Comparison of ENCODE assay signal across 32 cellular contexts in genomic region chr2:18369750-18370149, GRCh38.
DNase-seq lines count a peak whose midpoint lies in the region; ATAC-seq, FAIRE-seq and TF ChIP-seq lines count a peak whose summit lies in the region.
"Had no signal": no experiment of that assay in that cellular context is flagged by ENCODE, and none has a peak within 500 bp of the region (broad histone marks: within the 10 kb centered on the region; RNA-seq: fewer than 3 reads in every experiment).

No MANE protein-coding gene starts in this region.

- no peaks in the 10 kb centered on the region for H4K20me1 ChIP-seq in MM.1S (ENCODE audit: insufficient read depth, low read length)
- no peaks in the 10 kb centered on the region for H4K20me1 ChIP-seq in H9 (ENCODE audit: control insufficient read depth, insufficient read depth, insufficient read length)
- H4K20me1 ChIP-seq: BLaER1 had no signal

- H3K4me1 ChIP-seq in MM.1S (ENCODE audit: low read length) (peaks cover 29% of the 10 kb centered on the region), H9 (ENCODE audit: insufficient read depth, low read length) (no peaks in the 10 kb centered on the region)
- H3K4me1 ChIP-seq: BLaER1, Caco-2, left lung had no signal

- H3K9ac ChIP-seq in MM.1S (ENCODE audit: low read length) (no peak overlapping the region), H9 (ENCODE audit: extremely low read depth, insufficient read length, low read length) (no peak overlapping the region)
- H3K9ac ChIP-seq: BLaER1 had no signal

- no peak overlapping the region for H3K18ac ChIP-seq in H9 (ENCODE audit: insufficient read length, low read depth, low read length)

- ATAC-seq in HG03457 (IDR thresholded peaks at IDR 0.05; ENCODE audit: unreplicated experiment) = no peak
- ATAC-seq: activated T-cell treated with anti-CD3 and anti-CD28 coated beads, Interleukin-2, amount 50 U/mL, for 72 hours; HCT116; left lung had no signal

- no peaks in the 10 kb centered on the region for H3K9me3 Mint-ChIP-seq in H9
- H3K9me3 Mint-ChIP-seq: activated T-cell treated with anti-CD3 and anti-CD28 coated beads, Interleukin-2, amount 50 U/mL, for 72 hours had no signal

- no peaks in the 10 kb centered on the region for H3K4me1 Mint-ChIP-seq in H9
- H3K4me1 Mint-ChIP-seq: immature natural killer cell had no signal

- no peak overlapping the region for H3T11ph ChIP-seq in H9 (ENCODE audit: low read length)

- H3K9me3 ChIP-seq in MM.1S (replicated peaks; ENCODE audit: insufficient read depth, low read length) = no peaks in the 10 kb centered on the region
- H3K9me3 ChIP-seq in H9 (ENCODE audit: control insufficient read depth, low read depth, low read length) = no peaks in the 10 kb centered on the region
- H3K9me3 ChIP-seq: BLaER1, Caco-2, left lung, neutrophil, suprapubic skin had no signal

- no peak overlapping the region for H2BK20ac ChIP-seq in H9 (ENCODE audit: low read depth, low read length, poor library complexity, severe bottlenecking)

- no peak overlapping the region for H3K4me3 ChIP-seq in MM.1S (ENCODE audit: low read length)
- H3K4me3 ChIP-seq in bronchial epithelial cell (ENCODE audit: low read depth, low read length) = no peak overlapping the region
- H3K4me3 ChIP-seq: BLaER1, left lung, smooth muscle cell, suprapubic skin had no signal

- no peaks in the 10 kb centered on the region for H3K36me3 Mint-ChIP-seq in H9 (ENCODE audit: insufficient read depth in 1 of 3, low read depth in 3 of 3)
- H3K36me3 Mint-ChIP-seq: immature natural killer cell had no signal

- no peak overlapping the region for H2AFZ ChIP-seq in MM.1S (ENCODE audit: low read length)
- no peak overlapping the region for H2AFZ ChIP-seq in H9 (ENCODE audit: low read length)

- peaks cover 6% of the 10 kb centered on the region; the same call in 1 of the 2 replicates for H3F3A ChIP-seq in MM.1S (ENCODE audit: insufficient read depth, low read length)

- no peak overlapping the region for H2BK120ac ChIP-seq in H9 (ENCODE audit: low read depth, low read length, poor library complexity, severe bottlenecking)

- H3K27ac Mint-ChIP-seq in H9 = no peak overlapping the region
- H3K27ac Mint-ChIP-seq: activated T-cell treated with anti-CD3 and anti-CD28 coated beads, Interleukin-2, amount 50 U/mL, for 72 hours; immature natural killer cell had no signal

- H3K79me2 ChIP-seq in MM.1S (ENCODE audit: low read length) (no peaks in the 10 kb centered on the region), H9 (ENCODE audit: insufficient read depth, low read length) (no peaks in the 10 kb centered on the region)

- no peaks in the 10 kb centered on the region for H3K27me3 Mint-ChIP-seq in H9 (ENCODE audit: low read depth)

- H4K91ac ChIP-seq in H9 (ENCODE audit: insufficient read length, low read depth, low read length) = no peak overlapping the region

- H2BK12ac ChIP-seq in H9 (ENCODE audit: insufficient read length, low read depth, low read length) = no peak overlapping the region

- TF ChIP-seq CTCF in MM.1S (IDR thresholded peaks at IDR 0.05; ENCODE audit: low read length) (no peak), bronchial epithelial cell (IDR thresholded peaks at IDR 0.05; ENCODE audit: insufficient read depth, low read length, severe bottlenecking) (no peak), H9 (conservative IDR thresholded peaks at IDR 0.05) (no peak)

- H3K27me3 ChIP-seq in MM.1S (replicated peaks; ENCODE audit: insufficient read depth, low read length) (no peaks in the 10 kb centered on the region), bronchial epithelial cell (ENCODE audit: control insufficient read depth, insufficient read depth, low read length) (no peaks in the 10 kb centered on the region), H9 (ENCODE audit: insufficient read depth, low read length) (no peaks in the 10 kb centered on the region)
- H3K27me3 ChIP-seq: BLaER1, left lung, neutrophil, suprapubic skin had no signal

- no peaks in the 10 kb centered on the region for H3K36me3 ChIP-seq in MM.1S (replicated peaks; ENCODE audit: insufficient read depth, low read length)
- H3K36me3 ChIP-seq in bronchial epithelial cell (ENCODE audit: control insufficient read depth, insufficient read depth, low read length) = no peaks in the 10 kb centered on the region
- H3K36me3 ChIP-seq: BLaER1, left lung, neutrophil, suprapubic skin had no signal

- H2BK15ac ChIP-seq in H9 (ENCODE audit: low read depth, low read length) = no peak overlapping the region

- no peak overlapping the region for H4K8ac ChIP-seq in H9 (replicated peaks; ENCODE audit: insufficient read length, low read depth, low read length)

- DNase-seq in EL (peak; percentile 47), MM.1S (no peak), bronchial epithelial cell (ENCODE audit: low read depth) (peak; percentile 63), non-pigmented ciliary epithelial cell (ENCODE audit: low read depth) (peak; percentile 37), A172 (ENCODE audit: low spot score) (no peak), NCI-H2107 (lab: John Stamatoyannopoulos, UW) (no peak), H9 (no peak)
- DNase-seq: activated CD4-positive, alpha-beta T cell treated with anti-CD3 and anti-CD28 coated beads for 48 hours; activated naive CD4-positive, alpha-beta T cell treated with Interleukin-2 at 50 U/mL for 16 hours; activated T-cell treated with anti-CD3 and anti-CD28 coated beads, Interleukin-2, amount 50 U/mL, for 72 hours; amniotic stem cell; Caco-2; central memory CD4-positive, alpha-beta T cell; DMS79 treated with DMSO at 0.1 percent for 48 hours; effector CD4-positive, alpha-beta T cell; erythroblast; hippocampal formation; immature natural killer cell; left lung; NCI-H1417; NCI-H2081 treated with DMSO at 0.1 percent for 48 hours; NCI-H446; T-helper 2 cell had no signal

- FAIRE-seq in bronchial epithelial cell (lab: Jason Lieb, UNC) = no peak
- FAIRE-seq: frontal cortex had no signal

- no peak overlapping the region for H3K14ac ChIP-seq in H9 (ENCODE audit: insufficient read depth, low read length)

- H3K56ac ChIP-seq in H9 (ENCODE audit: insufficient read length, low read depth, low read length) = no peak overlapping the region

- H2AK5ac ChIP-seq in H9 (ENCODE audit: insufficient read length, low read length) = no peak overlapping the region

- H4K5ac ChIP-seq in H9 (ENCODE audit: insufficient read length, low read depth, low read length) = no peak overlapping the region

- H3K27ac ChIP-seq in MM.1S (ENCODE audit: low read length) (peak overlapping the region; percentile 13; the same call in 1 of the 2 replicates), H9 (ENCODE audit: insufficient read length, low read depth, low read length) (no peak overlapping the region)
- H3K27ac ChIP-seq: BLaER1, HL-60, left lung, neutrophil, suprapubic skin, VCaP had no signal

- H3K4me2 ChIP-seq in MM.1S (ENCODE audit: low read depth, low read length) = peak overlapping the region; percentile 27; the same call in 1 of the 2 replicates
- H3K4me2 ChIP-seq in H9 (ENCODE audit: insufficient read depth, insufficient read length, low read length) = no peak overlapping the region
- H3K4me2 ChIP-seq: BLaER1, smooth muscle cell had no signal

- no peaks in the 10 kb centered on the region for H3K23me2 ChIP-seq in H9 (ENCODE audit: insufficient read length, low read depth, low read length, poor library complexity, severe bottlenecking)

- no peak overlapping the region for H2BK5ac ChIP-seq in H9 (ENCODE audit: insufficient read length, low read length)

- no peak overlapping the region for H3K4ac ChIP-seq in H9 (ENCODE audit: low read depth, low read length)

- H3K23ac ChIP-seq in H9 (ENCODE audit: insufficient read length, low read depth, low read length) = no peak overlapping the region

- H3K9me2 ChIP-seq in MM.1S (replicated peaks; ENCODE audit: insufficient read depth, low read length) = no peaks in the 10 kb centered on the region

- H3K4me3 Mint-ChIP-seq in H9 = no peak overlapping the region
- H3K4me3 Mint-ChIP-seq: activated T-cell treated with anti-CD3 and anti-CD28 coated beads, Interleukin-2, amount 50 U/mL, for 72 hours; immature natural killer cell had no signal

- WGBS in H9 (ENCODE audit: extremely low coverage, insufficient read length, low lambda C conversion rate) = no CpG with 5 or more reads among the region's 2 CpGs

- H3K79me1 ChIP-seq in H9 (ENCODE audit: insufficient read depth, low read depth, low read length, poor library complexity, severe bottlenecking) = no peaks in the 10 kb centered on the region

Comparison
In these comparisons a context has a peak if more than half of its experiments do, and no peak if none do; other contexts are left out.
1. DNase-seq: peak in EL (single experiment), bronchial epithelial cell (single experiment) and non-pigmented ciliary epithelial cell (single experiment); none in MM.1S (single experiment), A172 (single experiment), NCI-H2107 (single experiment) and H9 (single experiment).